Comparison of ENCODE assay signal across 7 cellular contexts in genomic region chr15:92158426-92158825, GRCh38.
DNase-seq lines count a peak whose midpoint lies in the region; ATAC-seq and TF ChIP-seq lines count a peak whose summit lies in the region.

No MANE protein-coding gene starts in this region.

- H3K27me3 ChIP-seq in colonic mucosa: no peaks in the 10 kb centered on the region

- no peaks in the 10 kb centered on the region for H3K9me3 ChIP-seq in colonic mucosa

- H3K9ac ChIP-seq in colonic mucosa (ENCODE audit: low read depth in 2 of 2, low read length in 2 of 2): no peak overlapping the region

- peak; percentile 54 for ATAC-seq in GM21447 (IDR thresholded peaks at IDR 0.05; ENCODE audit: unreplicated experiment)

- no peak overlapping the region for H3K27ac ChIP-seq in colonic mucosa

- no peaks in the 10 kb centered on the region for H3K4me1 ChIP-seq in colonic mucosa

- intact Hi-C loops in colonic mucosa (cut with DNase I): no loop called here

- no peak overlapping the region for H3K4me3 ChIP-seq in colonic mucosa

- peak; percentile 33 for DNase-seq in NCI-H226
- DNase-seq in colonic mucosa: peak; percentile 38
- peak; percentile 1 for DNase-seq in stimulated activated CD8-positive, alpha-beta memory T cell treated with anti-CD3 and anti-CD28 coated beads, Interleukin-12 subunit alpha, Interleukin-12 subunit beta, amount 100 ng/mL, for 4 hours (ENCODE audit: low read depth)
- DNase-seq in NOMO-1 treated with dmso at 0.1 percent for 144 hours (lab: John Stamatoyannopoulos, UW; ENCODE audit: unreplicated experiment): no peak
- no peak for DNase-seq in NCI-H2081 treated with DMSO at 0.1 percent for 48 hours (lab: John Stamatoyannopoulos, UW)
- no peak for DNase-seq in KG1 (lab: John Stamatoyannopoulos, UW)

- H3K36me3 ChIP-seq in colonic mucosa: no peaks in the 10 kb centered on the region

- no peak for TF ChIP-seq CTCF in colonic mucosa (IDR thresholded peaks at IDR 0.05)

Comparison
In these comparisons a context has a peak if more than half of its experiments do, and no peak if none do; other contexts are left out.
1. DNase-seq: peak in NCI-H226 (single experiment), colonic mucosa (single experiment) and stimulated activated CD8-positive, alpha-beta memory T cell treated with anti-CD3 and anti-CD28 coated beads, Interleukin-12 subunit alpha, Interleukin-12 subunit beta, amount 100 ng/mL, for 4 hours (single experiment); none in NOMO-1 treated with dmso at 0.1 percent for 144 hours (single experiment), NCI-H2081 treated with DMSO at 0.1 percent for 48 hours (single experiment) and KG1 (single experiment).